In genomic region chr11:46254135-46254491, GRCh38 we compare ENCODE assay signal across 1 cellular context.
TF ChIP-seq lines count a peak whose summit lies in the region.

No MANE protein-coding gene starts in this region.

TF ChIP-seq in HepG2, 621 proteins besides CTCF, POLR2A, EP300 and RAD21 (continued from another document and continues in another):
- TF ChIP-seq E2F5 (CRISPR knock-in tag; conservative IDR thresholded peaks at IDR 0.05) (no peak), LBX2 (CRISPR knock-in tag; IDR thresholded peaks at IDR 0.05; ENCODE audit: borderline replicate concordance) (no peak), KAT7 (CRISPR knock-in tag; IDR thresholded peaks at IDR 0.05; ENCODE audit: borderline replicate concordance) (no peak), PBX3 (CRISPR knock-in tag; IDR thresholded peaks at IDR 0.05; ENCODE audit: borderline replicate concordance) (no peak), NCOR1 (IDR thresholded peaks at IDR 0.05; ENCODE audit: borderline replicate concordance, low read length) (no peak), ZNF207 (IDR thresholded peaks at IDR 0.05; ENCODE audit: borderline replicate concordance) (no peak), MBNL3 (CRISPR knock-in tag; conservative IDR thresholded peaks at IDR 0.05) (no peak), CREBL2 (CRISPR knock-in tag; IDR thresholded peaks at IDR 0.05; ENCODE audit: borderline replicate concordance) (no peak), ZNF766 (CRISPR knock-in tag; IDR thresholded peaks at IDR 0.05; ENCODE audit: borderline replicate concordance) (no peak), ZNF34 (CRISPR knock-in tag; IDR thresholded peaks at IDR 0.05; ENCODE audit: borderline replicate concordance) (no peak), ZNF451 (CRISPR knock-in tag; IDR thresholded peaks at IDR 0.05) (no peak), ZNF780A (CRISPR knock-in tag; IDR thresholded peaks at IDR 0.05) (no peak), ZNF318 (CRISPR knock-in tag; IDR thresholded peaks at IDR 0.05) (no peak), EED (CRISPR knock-in tag; IDR thresholded peaks at IDR 0.05) (no peak), EEA1 (CRISPR knock-in tag; IDR thresholded peaks at IDR 0.05; ENCODE audit: borderline replicate concordance) (no peak), NFYB (CRISPR knock-in tag; IDR thresholded peaks at IDR 0.05) (no peak), FOSL1 (CRISPR knock-in tag; IDR thresholded peaks at IDR 0.05; ENCODE audit: borderline replicate concordance) (no peak), ZNF564 (CRISPR knock-in tag; IDR thresholded peaks at IDR 0.05) (peak; percentile 47; the same call in 1 of the 2 replicates), SMAD1 (CRISPR knock-in tag; IDR thresholded peaks at IDR 0.05; ENCODE audit: borderline replicate concordance, low read depth) (no peak), ISL2 (CRISPR knock-in tag; IDR thresholded peaks at IDR 0.05) (no peak), SMARCE1 (IDR thresholded peaks at IDR 0.05; ENCODE audit: borderline replicate concordance) (no peak), DZIP1 (CRISPR knock-in tag; IDR thresholded peaks at IDR 0.05) (0 out of 2 replicates have a peak, but pooled peaks have one; percentile 39), ZKSCAN1 (IDR thresholded peaks at IDR 0.05; ENCODE audit: low read length) (no peak), RFX3 (CRISPR knock-in tag; IDR thresholded peaks at IDR 0.05) (no peak), KLF6 (CRISPR knock-in tag; IDR thresholded peaks at IDR 0.05) (no peak), ZFY (CRISPR knock-in tag; IDR thresholded peaks at IDR 0.05) (peak; percentile 73; the same call in 1 of the 2 replicates), AHR (CRISPR knock-in tag; IDR thresholded peaks at IDR 0.05) (no peak), NCOA5 (CRISPR knock-in tag; IDR thresholded peaks at IDR 0.05) (no peak), ZNF225 (CRISPR knock-in tag; IDR thresholded peaks at IDR 0.05) (peak; percentile 67; the same call in 1 of the 2 replicates), BRCA1 (CRISPR knock-in tag; IDR thresholded peaks at IDR 0.05) (no peak), HOXA3 (CRISPR knock-in tag; IDR thresholded peaks at IDR 0.05) (peak; percentile 22; the same call in 1 of the 2 replicates), LCORL (IDR thresholded peaks at IDR 0.05) (no peak), LCORL (CRISPR knock-in tag; IDR thresholded peaks at IDR 0.05) (peak; percentile 85), SRY (CRISPR knock-in tag; IDR thresholded peaks at IDR 0.05) (0 out of 2 replicates have a peak, but pooled peaks have one; percentile 44), ZNF512 (CRISPR knock-in tag; IDR thresholded peaks at IDR 0.05) (no peak), ZNF883 (CRISPR knock-in tag; IDR thresholded peaks at IDR 0.05; ENCODE audit: not compliant biosample characterization) (no peak), GPN1 (CRISPR knock-in tag; IDR thresholded peaks at IDR 0.05; ENCODE audit: borderline replicate concordance) (no peak), JUND (CRISPR knock-in tag; IDR thresholded peaks at IDR 0.05) (no peak), TRAFD1 (CRISPR knock-in tag; IDR thresholded peaks at IDR 0.05; ENCODE audit: borderline replicate concordance) (no peak), KLF13 (CRISPR knock-in tag; IDR thresholded peaks at IDR 0.05) (no peak), ZNF136 (CRISPR knock-in tag; IDR thresholded peaks at IDR 0.05; ENCODE audit: low read depth) (no peak), TOE1 (CRISPR knock-in tag; IDR thresholded peaks at IDR 0.05) (no peak), HNRNPLL (IDR thresholded peaks at IDR 0.05; ENCODE audit: low read depth, low read length, poor library complexity, severe bottlenecking) (peak; percentile 38), MXI1 (IDR thresholded peaks at IDR 0.05; ENCODE audit: borderline replicate concordance, low read depth, low read length) (no peak), RARA (CRISPR knock-in tag; IDR thresholded peaks at IDR 0.05) (peak; percentile 62; the same call in 1 of the 2 replicates), ZNF790 (CRISPR knock-in tag; IDR thresholded peaks at IDR 0.05; ENCODE audit: borderline replicate concordance) (no peak), SP4 (CRISPR knock-in tag; IDR thresholded peaks at IDR 0.05) (peak; percentile 37; the same call in 1 of the 2 replicates), FIP1L1 (IDR thresholded peaks at IDR 0.05; ENCODE audit: borderline replicate concordance, insufficient read depth, low read depth, low read length) (no peak), ZNF510 (CRISPR knock-in tag; IDR thresholded peaks at IDR 0.05; ENCODE audit: low read depth) (no peak), ZNF292 (CRISPR knock-in tag; IDR thresholded peaks at IDR 0.05; ENCODE audit: borderline replicate concordance, low read depth) (peak; percentile 70; the same call in 1 of the 2 replicates), PBX2 (CRISPR knock-in tag; IDR thresholded peaks at IDR 0.05) (no peak)
